In the genomic region with DNA sequence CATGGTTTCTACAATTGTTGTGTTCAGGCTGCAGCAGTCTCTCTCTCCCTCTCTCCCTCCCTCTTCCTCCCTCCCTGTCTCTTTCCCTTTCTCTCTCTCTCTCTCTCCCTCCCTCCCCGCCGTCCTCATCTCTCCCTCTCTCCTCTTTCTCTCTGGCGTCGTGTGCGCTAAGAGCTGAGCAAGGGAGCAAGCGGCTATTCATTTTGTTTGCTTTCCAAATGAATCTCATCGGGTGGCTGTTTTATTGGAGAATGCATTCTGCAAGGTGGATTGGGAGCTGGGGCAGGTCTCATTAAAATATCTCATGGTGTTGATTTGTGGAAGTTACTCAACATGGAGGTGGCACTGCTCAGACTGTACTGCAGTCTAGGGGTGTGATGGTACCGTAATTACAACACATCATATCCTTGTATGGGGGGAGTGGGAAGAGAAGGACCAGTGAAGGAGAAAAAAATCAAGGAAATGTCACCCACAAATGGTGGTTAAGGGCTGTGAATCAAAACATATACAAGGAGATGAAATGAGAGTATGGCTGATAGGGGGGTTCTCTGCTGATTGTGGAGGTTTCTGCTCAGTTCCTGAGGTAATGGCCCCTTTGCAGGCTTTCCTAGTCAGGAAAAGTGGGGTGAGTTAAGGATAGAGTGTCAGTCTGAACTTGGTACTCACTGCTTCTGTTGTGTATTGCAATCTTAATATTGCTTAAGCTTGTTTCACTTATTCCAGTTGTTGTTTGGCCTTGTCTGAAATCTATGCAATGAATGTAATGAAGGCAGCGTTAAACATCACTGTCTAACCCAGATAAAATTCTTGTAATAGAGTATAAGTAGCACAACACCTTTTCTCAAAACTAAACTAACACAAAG, we compare ENCODE assay signal across 8 cellular contexts. TPM values are rescaled to one million over a fixed set of nuclear protein-coding genes. Genes with fewer than 3 reads are reported as not detected.
DNase-seq lines count a peak whose midpoint lies in the region; ATAC-seq and TF ChIP-seq lines count a peak whose summit lies in the region.

No MANE protein-coding gene starts in this region.

- H3K27me3 ChIP-seq in BLaER1 treated with 17β-estradiol and CSF1 and Interleukin-3, amounts not matched to agents 10 nM and 100 nM = no peaks in the 10 kb centered on the region
- H3K27me3 ChIP-seq in KMS-11 (ENCODE audit: insufficient read depth, low read depth) = no peaks in the 10 kb centered on the region
- H3K27me3 ChIP-seq in iPS DF 6.9 (ENCODE audit: control insufficient read depth, insufficient read depth, low read length) = no peaks in the 10 kb centered on the region
- H3K27me3 ChIP-seq in skeletal muscle tissue (ENCODE audit: control insufficient read depth in 3 of 3, insufficient read depth in 3 of 3, low read length in 3 of 3) = no peaks in the 10 kb centered on the region

- peaks cover 30% of the 10 kb centered on the region for H3K4me1 Mint-ChIP-seq in activated naive CD8-positive, alpha-beta T cell treated with anti-CD3 and anti-CD28 coated beads for 36 hours

- H3K27me3 Mint-ChIP-seq in activated naive CD8-positive, alpha-beta T cell treated with anti-CD3 and anti-CD28 coated beads for 36 hours = no peaks in the 10 kb centered on the region

- peak overlapping the region; percentile 99 for H3K4me3 Mint-ChIP-seq in activated naive CD8-positive, alpha-beta T cell treated with anti-CD3 and anti-CD28 coated beads for 36 hours

- peaks cover 30 to 42% (median 32%) of the 10 kb centered on the region in 10 experiments for H3K4me1 ChIP-seq in BLaER1 treated with 17β-estradiol and CSF1 and Interleukin-3, amounts not matched to agents 10 nM and 100 nM
- H3K4me1 ChIP-seq in KMS-11 (ENCODE audit: low read depth, poor library complexity, severe bottlenecking) (peaks cover 32% of the 10 kb centered on the region), iPS DF 6.9 (ENCODE audit: control insufficient read depth, insufficient read depth, low read length) (no peaks in the 10 kb centered on the region), skeletal muscle tissue (ENCODE audit: control insufficient read depth in 3 of 3, insufficient read depth in 3 of 3, low read length in 3 of 3) (peaks cover 20 to 32% (median 25%) of the 10 kb centered on the region in 3 donors)

- peak overlapping the region; percentile 76 for H3K27ac Mint-ChIP-seq in activated naive CD8-positive, alpha-beta T cell treated with anti-CD3 and anti-CD28 coated beads for 36 hours

- peak overlapping the region; percentile 81 to 98 (median 94) for H3K4me2 ChIP-seq in BLaER1 treated with 17β-estradiol and CSF1 and Interleukin-3, amounts not matched to agents 10 nM and 100 nM
- H3K4me2 ChIP-seq in KMS-11 = peak overlapping the region; percentile 83

- peak overlapping the region; percentile 97 to 100 (median 100) for H3K4me3 ChIP-seq in BLaER1 treated with 17β-estradiol and CSF1 and Interleukin-3, amounts not matched to agents 10 nM and 100 nM
- H3K4me3 ChIP-seq in KMS-11 (IDR thresholded peaks at IDR 0.05; ENCODE audit: insufficient read depth, low read depth, low read length) = no peak overlapping the region
- H3K4me3 ChIP-seq in iPS DF 6.9 (ENCODE audit: low read length) = peak overlapping the region; percentile 66; the same call in 1 of the 2 replicates
- H3K4me3 ChIP-seq in skeletal muscle tissue (ENCODE audit: low read length in 3 of 3) = peak overlapping the region; percentile 95 to 98 (median 95)

- no peak for TF ChIP-seq CTCF in KMS-11 (conservative IDR thresholded peaks at IDR 0.05; ENCODE audit: low read depth, low read length)

- no peak for ATAC-seq in HG02571 (IDR thresholded peaks at IDR 0.05; ENCODE audit: unreplicated experiment)

- peaks cover 41 to 49% (median 44%) of the 10 kb centered on the region in 11 experiments for H3K36me3 ChIP-seq in BLaER1 treated with 17β-estradiol and CSF1 and Interleukin-3, amounts not matched to agents 10 nM and 100 nM
- H3K36me3 ChIP-seq in KMS-11 (ENCODE audit: insufficient read depth) (0 out of 2 replicates have a peak, but pooled peaks cover 12% of the 10 kb centered on the region), iPS DF 6.9 (ENCODE audit: control insufficient read depth, insufficient read depth, low read length) (peaks cover 9% of the 10 kb centered on the region; the same call in 1 of the 2 replicates), skeletal muscle tissue (ENCODE audit: control insufficient read depth in 3 of 3, insufficient read depth in 3 of 3, low read length in 3 of 3) (peaks cover 17 to 26% (median 19%) of the 10 kb centered on the region in 3 donors)

- peaks cover 35% of the 10 kb centered on the region for H3K36me3 Mint-ChIP-seq in activated naive CD8-positive, alpha-beta T cell treated with anti-CD3 and anti-CD28 coated beads for 36 hours

- no peak for DNase-seq in activated naive CD8-positive, alpha-beta T cell treated with anti-CD3 and anti-CD28 coated beads for 36 hours
- DNase-seq in iPS DF 6.9 (ENCODE audit: low read depth, low spot score) (no peak), GOT3 (lab: John Stamatoyannopoulos, UW) (no peak), DMS114 treated with DMSO at 0.1 percent for 48 hours (lab: John Stamatoyannopoulos, UW; ENCODE audit: unreplicated experiment) (no peak)

- H3K9ac ChIP-seq in BLaER1 treated with 17β-estradiol and CSF1 and Interleukin-3, amounts not matched to agents 10 nM and 100 nM = peak overlapping the region; percentile 96 to 99 (median 99)
- H3K9ac ChIP-seq in KMS-11 (peak overlapping the region; percentile 91; the same call in 1 of the 2 replicates), skeletal muscle tissue (ENCODE audit: low read depth in 1 of 3, low read length in 3 of 3) (peak overlapping the region; percentile 91 to 98 (median 94))

- H3K9me3 Mint-ChIP-seq in activated naive CD8-positive, alpha-beta T cell treated with anti-CD3 and anti-CD28 coated beads for 36 hours = no peaks in the 10 kb centered on the region

- WGBS in iPS DF 6.9 (ENCODE audit: insufficient coverage, insufficient read length) = no CpG with 5 or more reads among the region's 9 CpGs

- H4K20me1 ChIP-seq in BLaER1 treated with 17β-estradiol and CSF1 and Interleukin-3, amounts not matched to agents 10 nM and 100 nM = peaks cover 23 to 54% (median 34%) of the 10 kb centered on the region in 11 experiments
- peaks cover 13% of the 10 kb centered on the region for H4K20me1 ChIP-seq in KMS-11 (ENCODE audit: insufficient read depth)

- peaks cover 74% of the 10 kb centered on the region for H3K79me2 ChIP-seq in KMS-11 (ENCODE audit: insufficient read depth, low read depth)

- no peak overlapping the region for H2AFZ ChIP-seq in KMS-11 (ENCODE audit: low read depth)

- peak overlapping the region in 10 of 11 experiments; percentile 92 to 99 (median 98); a peak in 18 of 22 replicates for H3K27ac ChIP-seq in BLaER1 treated with 17β-estradiol and CSF1 and Interleukin-3, amounts not matched to agents 10 nM and 100 nM
- H3K27ac ChIP-seq in KMS-11 = peak overlapping the region; percentile 10; the same call in 1 of the 2 replicates
- H3K27ac ChIP-seq in iPS DF 6.9 (ENCODE audit: low read length) = no peak overlapping the region
- H3K27ac ChIP-seq in skeletal muscle tissue (ENCODE audit: low read depth, low read length) = peak overlapping the region; percentile 91

- no peaks in the 10 kb centered on the region for H3K9me3 ChIP-seq in BLaER1 treated with 17β-estradiol and CSF1 and Interleukin-3, amounts not matched to agents 10 nM and 100 nM (replicated peaks in 1 of 11)
- no peaks in the 10 kb centered on the region for H3K9me3 ChIP-seq in iPS DF 6.9 (ENCODE audit: control insufficient read depth, insufficient read depth, low read length)
- no peaks in the 10 kb centered on the region for H3K9me3 ChIP-seq in skeletal muscle tissue (ENCODE audit: control insufficient read depth in 3 of 3, low read length in 3 of 3)

RNA-seq across cellular contexts. Expression of gene MSL1, which starts 2.7 kb away (rescaled TPM):
- 10 to 100 TPM; 62.7 to 66.7 TPM for total RNA-seq in activated naive CD8-positive, alpha-beta T cell treated with anti-CD3 and anti-CD28 coated beads for 36 hours
- 53.8 TPM for total RNA-seq in skeletal muscle tissue

RNA-seq across cellular contexts. Expression of gene CASC3, which starts 15.8 kb away (rescaled TPM):
- 10 to 100 TPM; 74.5 to 77.0 TPM for total RNA-seq in activated naive CD8-positive, alpha-beta T cell treated with anti-CD3 and anti-CD28 coated beads for 36 hours
- 21.4 TPM for total RNA-seq in skeletal muscle tissue

RNA-seq across cellular contexts. Expression of gene NR1D1, which starts 24.1 kb away (rescaled TPM):
- total RNA-seq in activated naive CD8-positive, alpha-beta T cell treated with anti-CD3 and anti-CD28 coated beads for 36 hours = 1 to 10 TPM; 4.8 to 5.8 TPM
- total RNA-seq in skeletal muscle tissue = 1.0 TPM

RNA-seq across cellular contexts. Expression of gene RAPGEFL1, which starts 52.8 kb away (rescaled TPM):
- 1 to 10 TPM; 4.3 to 5.1 TPM for total RNA-seq in activated naive CD8-positive, alpha-beta T cell treated with anti-CD3 and anti-CD28 coated beads for 36 hours
- 1.0 TPM for total RNA-seq in skeletal muscle tissue
